1 cellular context compared by ENCODE assay signal in the genomic region with DNA sequence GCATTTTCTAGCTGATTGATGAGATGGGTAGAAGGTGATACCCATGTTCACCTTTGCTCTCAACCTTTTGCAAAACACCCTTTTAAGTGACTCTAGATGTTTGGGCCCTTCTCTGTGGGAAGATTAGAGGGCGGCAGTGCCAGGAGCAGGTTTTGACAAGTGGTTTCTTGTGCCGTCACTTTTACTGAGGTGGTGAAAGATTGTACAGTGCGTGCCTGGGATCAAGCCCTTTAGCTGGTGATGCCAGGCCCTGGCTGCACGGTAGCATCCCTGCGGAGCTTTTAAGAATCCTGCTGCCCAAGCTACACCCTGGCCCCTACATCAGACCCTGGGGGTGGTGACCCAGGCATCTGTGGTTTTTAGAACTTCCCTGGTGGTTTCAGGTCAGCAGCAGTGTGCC.
TF ChIP-seq lines count a peak whose summit lies in the region.

No MANE protein-coding gene starts in this region.

TF ChIP-seq in WTC11, 78 proteins besides CTCF, POLR2A, EP300 and RAD21 (continued from another document):
- TF ChIP-seq NR1H2 (CRISPR knock-in tag; IDR thresholded peaks at IDR 0.05) (no peak), RELA (CRISPR knock-in tag; IDR thresholded peaks at IDR 0.05; ENCODE audit: borderline replicate concordance) (no peak), NFYB (CRISPR knock-in tag; conservative IDR thresholded peaks at IDR 0.05; ENCODE audit: low read depth) (no peak)
TF ChIP-seq in WTC11: peak in this region for 0.
